In genomic region chr5:3310551-3311340, GRCh38 we compare ENCODE assay signal across 11 cellular contexts.
DNase-seq lines count a peak whose midpoint lies in the region; ATAC-seq, FAIRE-seq and TF ChIP-seq lines count a peak whose summit lies in the region.
"Had no signal": no experiment of that assay in that cellular context is flagged by ENCODE, and none has a peak within 500 bp of the region (broad histone marks: within the 10 kb centered on the region; RNA-seq: fewer than 3 reads in every experiment).

No MANE protein-coding gene starts in this region.

- in situ Hi-C loops in astrocyte of the cerebellum (cut with HindIII; ENCODE audit: low sequenced_read_pairs): loop anchor here (25.0 kb wide), 1 partner anchor 573 kb away; no protein-coding TSS in a partner anchor

- H3K4me3 ChIP-seq in astrocyte of the cerebellum (ENCODE audit: low read depth, low read length) (peak overlapping the region; percentile 4), keratinocyte (ENCODE audit: control insufficient read depth in 2 of 3, extremely low read depth in 1 of 3, insufficient read depth in 2 of 3, low read depth in 1 of 3, low read length in 3 of 3) (peak overlapping the region in 2 of 3 experiments; percentile 49 to 53), adrenal gland (no peak overlapping the region)
- H3K4me3 ChIP-seq: thoracic aorta had no signal

- H3K9me3 ChIP-seq in keratinocyte (ENCODE audit: control insufficient read depth, low read depth, low read length) (peaks cover 9% of the 10 kb centered on the region), adrenal gland (replicated peaks in 1 of 3) (no peaks in the 10 kb centered on the region)
- H3K9me3 ChIP-seq: thoracic aorta had no signal

- H3K27ac ChIP-seq in keratinocyte (ENCODE audit: control insufficient read depth, insufficient read depth, low read length) (peak overlapping the region; percentile 98), adrenal gland (no peak overlapping the region)
- H3K27ac ChIP-seq: thoracic aorta, WERI-Rb-1 had no signal

- H4K20me1 ChIP-seq in keratinocyte (ENCODE audit: control insufficient read depth, extremely low read depth, insufficient read depth, low read length): no peaks in the 10 kb centered on the region

- FAIRE-seq in keratinocyte (lab: Jason Lieb, UNC): peak; percentile 90

- H2AFZ ChIP-seq in keratinocyte (ENCODE audit: control insufficient read depth, low read length): peak overlapping the region; percentile 72

- dilution Hi-C loops in keratinocyte (cut with MboI; ENCODE audit: extremely low pct_ligation_motif_present, low sequenced_read_pairs): no loop called here

- TF ChIP-seq CTCF in astrocyte of the cerebellum (IDR thresholded peaks at IDR 0.05; ENCODE audit: low read depth, low read length, missing control alignments): no peak
- TF ChIP-seq CTCF in keratinocyte (optimal IDR thresholded peaks at IDR 0.05 in 1 of 3, IDR thresholded peaks at IDR 0.05 in 1 of 3, conservative IDR thresholded peaks at IDR 0.05 in 1 of 3; ENCODE audit: extremely low read depth in 1 of 3, insufficient read depth in 2 of 3, low read length in 3 of 3): no peak
- no peak for TF ChIP-seq CTCF in adrenal gland (IDR thresholded peaks at IDR 0.05)

- no peaks in the 10 kb centered on the region for H3K27me3 ChIP-seq in keratinocyte (ENCODE audit: control insufficient read depth, extremely low read depth, insufficient read depth, low read length)
- H3K27me3 ChIP-seq in adrenal gland: no peaks in the 10 kb centered on the region

- 70 to 72% (median 71%) methylated on average over 23 to 28 of the region's 28 CpGs for WGBS in adrenal gland, 4 donors

- H3K9me1 ChIP-seq in keratinocyte (ENCODE audit: control insufficient read depth, extremely low read depth, insufficient read depth, low read length): no peaks in the 10 kb centered on the region

- H3K4me2 ChIP-seq in keratinocyte (ENCODE audit: control insufficient read depth, extremely low read depth, insufficient read depth, low read depth, low read length): peak overlapping the region; percentile 93

- H3K79me2 ChIP-seq in keratinocyte (ENCODE audit: control insufficient read depth, insufficient read depth, low read length): no peaks in the 10 kb centered on the region

- ATAC-seq in HG03108 (IDR thresholded peaks at IDR 0.05; ENCODE audit: unreplicated experiment): no peak

- peak; percentile 67 for DNase-seq in NCI-H1436 (lab: John Stamatoyannopoulos, UW)
- DNase-seq in astrocyte of the cerebellum (ENCODE audit: low read depth): peak; percentile 81
- DNase-seq in keratinocyte (ENCODE audit: low read depth, low spot score): peak; percentile 87
- peak; percentile 69 for DNase-seq in superior temporal gyrus (ENCODE audit: extremely low spot score)
- DNase-seq in cerebellar nuclear complex (lab: John Stamatoyannopoulos, UW): no peak
- DNase-seq in activated T-cell treated with anti-CD3 and anti-CD28 coated beads, Interleukin-2, amount 50 U/mL, for 48 hours: no peak
- no peak for DNase-seq in adrenal gland
- DNase-seq: mesenchymal stem cell, WERI-Rb-1 had no signal

- H3K36me3 ChIP-seq in keratinocyte (ENCODE audit: control insufficient read depth in 2 of 2, extremely low read depth in 1 of 2, insufficient read depth in 2 of 2, low read length in 2 of 2) (no peaks in the 10 kb centered on the region), adrenal gland (replicated peaks in 1 of 2) (no peaks in the 10 kb centered on the region)
- H3K36me3 ChIP-seq: thoracic aorta, WERI-Rb-1 had no signal

- H3K9ac ChIP-seq in keratinocyte (ENCODE audit: control insufficient read depth, extremely low read depth, insufficient read depth, low read length): peak overlapping the region; percentile 89

- TF ChIP-seq POLR2A in adrenal gland (IDR thresholded peaks at IDR 0.05): no peak

- peaks cover 41% of the 10 kb centered on the region for H3K4me1 ChIP-seq in keratinocyte (ENCODE audit: control insufficient read depth, extremely low read depth, insufficient read depth, low read length)
- no peaks in the 10 kb centered on the region for H3K4me1 ChIP-seq in adrenal gland (replicated peaks in 1 of 2)

- intact Hi-C loops in adrenal gland (cut with DNase I): no loop called here

Comparison
In these comparisons a context has a peak if more than half of its experiments do, and no peak if none do; other contexts are left out.
1. DNase-seq: peak in NCI-H1436 (single experiment), astrocyte of the cerebellum (single experiment), keratinocyte (single experiment) and superior temporal gyrus (single experiment); none in cerebellar nuclear complex (0 of 2), activated T-cell treated with anti-CD3 and anti-CD28 coated beads, Interleukin-2, amount 50 U/mL, for 48 hours (0 of 2) and adrenal gland (0 of 7).
2. H3K4me3 ChIP-seq: peak in astrocyte of the cerebellum (single experiment) and keratinocyte (2 of 3); none in adrenal gland (0 of 4).